16 cellular contexts compared by ENCODE assay signal in the genomic region with DNA sequence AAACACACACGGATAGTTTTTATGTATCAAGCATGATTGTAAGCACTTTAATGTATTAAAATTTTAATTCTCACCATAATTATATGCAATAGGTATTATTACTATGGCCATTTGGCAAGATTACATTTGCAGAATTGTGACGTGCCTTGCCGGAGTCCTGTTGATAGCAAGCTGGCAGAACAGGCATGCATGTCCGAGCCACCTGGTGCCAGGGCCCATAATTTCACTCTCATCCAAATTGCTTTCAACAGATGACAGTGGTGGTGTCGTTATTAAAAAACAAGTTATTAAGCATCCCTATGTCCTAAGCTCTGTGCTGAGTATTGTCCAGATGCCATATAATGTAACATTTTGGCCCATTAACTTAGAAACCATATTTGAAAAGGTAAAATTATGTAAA.
DNase-seq lines count a peak whose midpoint lies in the region; ATAC-seq and TF ChIP-seq lines count a peak whose summit lies in the region.
"Had no signal": no experiment of that assay in that cellular context is flagged by ENCODE, and none has a peak within 500 bp of the region (broad histone marks: within the 10 kb centered on the region; RNA-seq: fewer than 3 reads in every experiment).

No MANE protein-coding gene starts in this region.

- peaks cover 0 to 21% (median 10%) of the 10 kb centered on the region in 11 donors for H3K9me3 ChIP-seq in heart right ventricle
- peaks cover 17% of the 10 kb centered on the region for H3K9me3 ChIP-seq in psoas muscle
- H3K9me3 ChIP-seq: HAP-1 had no signal

- intact Hi-C loops in Right ventricle myocardium inferior (cut with DNase I) = loop anchor here (5.0 kb wide), 2 partner anchors 45 to 60 kb away; no protein-coding TSS in a partner anchor
- intact Hi-C loops in cardiac septum (cut with DNase I) = no loop called here
- intact Hi-C loops in heart right ventricle (cut with DNase I) = no loop called here
- intact Hi-C loops in psoas muscle (cut with DNase I) = no loop called here

- H3K4me3 ChIP-seq in heart right ventricle (no peak overlapping the region), psoas muscle (no peak overlapping the region)
- H3K4me3 ChIP-seq: BLaER1 treated with 17β-estradiol and CSF1 and Interleukin-3, amounts not matched to agents 10 nM and 100 nM; HAP-1 had no signal

- ATAC-seq in Right ventricle myocardium inferior (peak; percentile 78), heart right ventricle (peak; percentile 70 to 95 (median 89)), psoas muscle (peak in 3 of 4 donors; percentile 45 to 62 (median 56)), HG02884 (IDR thresholded peaks at IDR 0.05; ENCODE audit: unreplicated experiment) (no peak)
- ATAC-seq: HepG2 had no signal

- H3K27me3 ChIP-seq in heart right ventricle (no peaks in the 10 kb centered on the region), psoas muscle (ENCODE audit: insufficient read depth in 3 of 3, low read length in 2 of 3) (no peaks in the 10 kb centered on the region)
- H3K27me3 ChIP-seq: BLaER1 treated with 17β-estradiol and CSF1 and Interleukin-3, amounts not matched to agents 10 nM and 100 nM had no signal

- H3K36me3 ChIP-seq in heart right ventricle = no peaks in the 10 kb centered on the region
- no peaks in the 10 kb centered on the region for H3K36me3 ChIP-seq in psoas muscle (ENCODE audit: insufficient read depth in 1 of 2, low read depth in 1 of 2)
- H3K36me3 ChIP-seq: HAP-1 had no signal

- H3K4me1 ChIP-seq in heart right ventricle (peaks cover 0 to 7% (median 0%) of the 10 kb centered on the region in 9 donors), psoas muscle (no peaks in the 10 kb centered on the region)
- H3K4me1 ChIP-seq: BLaER1 treated with 17β-estradiol and CSF1 and Interleukin-3, amounts not matched to agents 10 nM and 100 nM; HAP-1 had no signal

- DNase-seq in Right ventricle myocardium inferior (ENCODE audit: missing footprints) (peak; percentile 68), cardiac septum (ENCODE audit: low spot score) (no peak), NCI-H524 (lab: John Stamatoyannopoulos, UW) (peak; percentile 23 to 71), heart right ventricle (peak; percentile 27 to 58), psoas muscle (no peak), NCI-H128 (lab: John Stamatoyannopoulos, UW; ENCODE audit: unreplicated experiment) (no peak)
- no peak for DNase-seq in activated CD4-positive, alpha-beta T cell treated with anti-CD3 and anti-CD28 coated beads, Interleukin-2, amount 50 U/mL, for 1 hour
- DNase-seq: 8988T; ACHN; CD4-positive, CD25-positive, alpha-beta regulatory T cell; DMS79 treated with DMSO at 0.1 percent for 48 hours; EL had no signal

- H3K27ac ChIP-seq in heart right ventricle = no peak overlapping the region
- H3K27ac ChIP-seq in psoas muscle = no peak overlapping the region
- H3K27ac ChIP-seq: BLaER1 treated with 17β-estradiol and CSF1 and Interleukin-3, amounts not matched to agents 10 nM and 100 nM had no signal

- 64 to 74% methylated on average over 5 of the region's 5 CpGs for WGBS in heart right ventricle, 2 donors
- 41 to 71% (median 60%) methylated on average over 5 of the region's 5 CpGs for WGBS in psoas muscle, 3 donors

- TF ChIP-seq CTCF in heart right ventricle (IDR thresholded peaks at IDR 0.05) (no peak), psoas muscle (IDR thresholded peaks at IDR 0.05) (no peak)

Comparison
In these comparisons a context has a peak if more than half of its experiments do, and no peak if none do; other contexts are left out.
1. DNase-seq: peak in Right ventricle myocardium inferior (single experiment), NCI-H524 (2 of 2) and heart right ventricle (2 of 2); none in cardiac septum (single experiment), psoas muscle (0 of 2), NCI-H128 (single experiment) and activated CD4-positive, alpha-beta T cell treated with anti-CD3 and anti-CD28 coated beads, Interleukin-2, amount 50 U/mL, for 1 hour (single experiment).